ENCODE assay signal across 8 cellular contexts in the genomic region with DNA sequence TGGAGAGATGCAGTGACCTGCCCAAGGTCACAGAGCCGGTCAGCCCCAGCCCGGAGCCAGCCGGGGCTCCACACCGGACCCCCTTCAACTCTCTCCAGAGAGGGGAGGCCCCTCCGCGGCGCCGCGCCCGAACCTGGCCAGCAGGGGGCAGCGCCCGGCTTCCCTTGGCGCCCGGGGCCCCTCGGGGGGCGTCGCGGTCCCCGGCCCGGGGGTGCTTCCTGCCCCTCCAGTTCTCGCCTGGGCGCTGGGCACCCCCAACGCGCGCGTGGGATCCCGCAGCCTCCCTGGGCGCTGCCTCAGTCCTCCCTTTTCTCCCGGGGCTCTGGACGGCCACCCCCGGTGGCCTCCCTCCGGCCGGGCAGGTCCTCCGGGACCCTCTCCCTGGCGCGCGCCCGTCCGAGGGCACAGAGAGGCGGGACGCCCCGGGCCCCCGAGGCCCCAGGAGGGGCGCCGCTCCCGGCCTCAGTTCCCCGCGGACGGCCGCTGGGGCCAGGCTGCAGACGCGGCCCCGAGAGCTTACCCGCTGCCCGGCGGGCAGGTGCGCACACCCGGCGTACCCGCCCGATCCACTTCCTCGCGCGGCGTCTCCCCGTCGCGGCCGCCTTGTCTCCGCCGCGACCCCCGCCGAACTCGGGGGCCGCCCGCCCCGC. TPM values are rescaled to one million over a fixed set of nuclear protein-coding genes. Genes with fewer than 3 reads are reported as not detected.
DNase-seq lines count a peak whose midpoint lies in the region; ATAC-seq and TF ChIP-seq lines count a peak whose summit lies in the region.

No MANE protein-coding gene starts in this region.

- peak overlapping the region; percentile 41 for H2AFZ ChIP-seq in KMS-11 (ENCODE audit: low read depth)

- no peaks in the 10 kb centered on the region for H3K79me2 ChIP-seq in KMS-11 (ENCODE audit: insufficient read depth, low read depth)

- no peak overlapping the region for H3K9ac ChIP-seq in KMS-11

- ATAC-seq in CD4-positive, alpha-beta T cell (ENCODE audit: poor library complexity), result peak; percentile 44

- no peaks in the 10 kb centered on the region for H3K36me3 Mint-ChIP-seq in CD4-positive, alpha-beta T cell (ENCODE audit: low read depth)

- H3K4me3 ChIP-seq in KMS-11 (IDR thresholded peaks at IDR 0.05; ENCODE audit: insufficient read depth, low read depth, low read length) (no peak overlapping the region), iPS DF 6.9 (ENCODE audit: low read length) (peak overlapping the region; percentile 84)

- WGBS in iPS DF 6.9 (ENCODE audit: insufficient coverage, insufficient read length), result no CpG with 5 or more reads among the region's 78 CpGs

- peaks cover 6% of the 10 kb centered on the region for H3K4me1 Mint-ChIP-seq in CD4-positive, alpha-beta T cell (ENCODE audit: low read depth)

- H3K4me2 ChIP-seq in KMS-11, result 0 out of 2 replicates have a peak overlapping the region, but pooled peaks have one; percentile 25

- H3K27ac Mint-ChIP-seq in CD4-positive, alpha-beta T cell, result no peak overlapping the region

- H3K4me3 Mint-ChIP-seq in CD4-positive, alpha-beta T cell, result no peak overlapping the region

- no peak overlapping the region for H3K27ac ChIP-seq in CD4-positive, alpha-beta T cell (ENCODE audit: low read depth, low read length)
- H3K27ac ChIP-seq in KMS-11 (no peak overlapping the region), iPS DF 6.9 (ENCODE audit: low read length) (no peak overlapping the region)

- peaks cover 66% of the 10 kb centered on the region for H3K27me3 ChIP-seq in CD4-positive, alpha-beta T cell (ENCODE audit: control insufficient read depth, insufficient read depth, low read length)
- H3K27me3 ChIP-seq in KMS-11 (ENCODE audit: insufficient read depth, low read depth), result peaks cover 10% of the 10 kb centered on the region
- no peaks in the 10 kb centered on the region for H3K27me3 ChIP-seq in iPS DF 6.9 (ENCODE audit: control insufficient read depth, insufficient read depth, low read length)

- peaks cover 84% of the 10 kb centered on the region for H3K27me3 Mint-ChIP-seq in CD4-positive, alpha-beta T cell

- H3K9me3 Mint-ChIP-seq in CD4-positive, alpha-beta T cell, result no peaks in the 10 kb centered on the region

- CTCF ChIA-PET in CD4-positive, alpha-beta T cell (lab: Charles Lee), result no interaction called here

- H3K4me1 ChIP-seq in KMS-11 (ENCODE audit: low read depth, poor library complexity, severe bottlenecking) (no peaks in the 10 kb centered on the region), iPS DF 6.9 (ENCODE audit: control insufficient read depth, insufficient read depth, low read length) (peaks cover 4% of the 10 kb centered on the region; the same call in 1 of the 2 replicates)

- POLR2A ChIA-PET in CD4-positive, alpha-beta T cell (lab: Charles Lee), result no interaction called here

- no peaks in the 10 kb centered on the region for H3K9me3 ChIP-seq in CD4-positive, alpha-beta T cell (ENCODE audit: control insufficient read depth, low read length)
- H3K9me3 ChIP-seq in iPS DF 6.9 (ENCODE audit: control insufficient read depth, insufficient read depth, low read length), result no peaks in the 10 kb centered on the region

- peak in 6 of 10 experiments; percentile 7 to 40 (median 18) for DNase-seq in CD4-positive, alpha-beta T cell
- peak; percentile 13 for DNase-seq in activated naive CD4-positive, alpha-beta T cell treated with Interleukin-2 at 50 U/mL for 16 hours
- DNase-seq in iPS DF 6.9 (ENCODE audit: low read depth, low spot score), result no peak
- peak; percentile 6 for DNase-seq in stimulated activated CD4-positive, alpha-beta T cell treated with anti-CD3 and anti-CD28 coated beads, Interleukin-1b, Interleukin-23, amount 100 ng/mL, for 48 hours
- DNase-seq in NOMO-1 treated with dmso at 0.1 percent for 144 hours (lab: John Stamatoyannopoulos, UW; ENCODE audit: unreplicated experiment), result no peak
- no peak for DNase-seq in DMS79 (lab: John Stamatoyannopoulos, UW)
- no peak for DNase-seq in NCI-H1694 (lab: John Stamatoyannopoulos, UW)

- intact Hi-C loops in CD4-positive, alpha-beta T cell (cut with DNase I, micrococcal nuclease), result loop anchor here (2.0 to 5.0 kb wide), 2 partner anchors 185 to 188 kb away; no protein-coding TSS in a partner anchor

- H3K36me3 ChIP-seq in KMS-11 (ENCODE audit: insufficient read depth) (no peaks in the 10 kb centered on the region), iPS DF 6.9 (ENCODE audit: control insufficient read depth, insufficient read depth, low read length) (no peaks in the 10 kb centered on the region)

- TF ChIP-seq CTCF in CD4-positive, alpha-beta T cell (IDR thresholded peaks at IDR 0.05), result peak; percentile 28
- TF ChIP-seq CTCF in KMS-11 (conservative IDR thresholded peaks at IDR 0.05; ENCODE audit: low read depth, low read length), result peak; percentile 68

- no peaks in the 10 kb centered on the region for H4K20me1 ChIP-seq in KMS-11 (ENCODE audit: insufficient read depth)

RNA-seq across cellular contexts. Expression of a gene that starts 0.4 kb away (rescaled TPM):
- total RNA-seq in CD4-positive, alpha-beta T cell, result not detected

RNA-seq across cellular contexts. Expression of a gene that starts 48.2 kb away (rescaled TPM):
- total RNA-seq in CD4-positive, alpha-beta T cell, result 10 to 100 TPM; 20.1 to 23.7 TPM

Comparison
In these comparisons a context has a peak if more than half of its experiments do, and no peak if none do; other contexts are left out.
1. DNase-seq: peak in CD4-positive, alpha-beta T cell (6 of 10), activated naive CD4-positive, alpha-beta T cell treated with Interleukin-2 at 50 U/mL for 16 hours (single experiment) and stimulated activated CD4-positive, alpha-beta T cell treated with anti-CD3 and anti-CD28 coated beads, Interleukin-1b, Interleukin-23, amount 100 ng/mL, for 48 hours (single experiment); none in iPS DF 6.9 (single experiment), NOMO-1 treated with dmso at 0.1 percent for 144 hours (single experiment), DMS79 (single experiment) and NCI-H1694 (single experiment).